ENCODE assay signal across 34 cellular contexts in the genomic region with DNA sequence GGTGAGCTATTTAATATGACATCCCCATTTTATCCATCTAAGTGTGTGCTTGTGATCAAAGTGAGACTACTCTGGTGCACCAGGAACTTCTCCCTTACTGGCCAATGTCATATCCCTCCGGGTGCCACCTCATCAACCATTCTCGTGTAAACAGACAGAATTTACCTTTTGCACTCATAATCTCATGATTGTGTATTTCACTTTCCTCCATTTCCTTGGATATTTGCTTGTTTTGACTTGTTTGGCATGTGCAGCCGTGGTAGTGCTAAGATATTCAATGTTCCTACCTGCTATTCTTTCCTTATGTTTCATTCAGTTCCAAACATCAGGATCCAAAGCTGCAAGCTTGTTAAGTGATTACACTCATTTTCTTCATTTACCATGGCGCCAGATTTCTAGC.
"Had no signal": no experiment of that assay in that cellular context is flagged by ENCODE, and none has a peak within 500 bp of the region (broad histone marks: within the 10 kb centered on the region; RNA-seq: fewer than 3 reads in every experiment).

No MANE protein-coding gene starts in this region.

- FAIRE-seq: TTC549 had no signal

- H3K27me3 Mint-ChIP-seq: activated B cell treated with CpG ODN at 0.5 μM for 24 hours; activated CD8-positive, alpha-beta T cell treated with anti-CD3 and anti-CD28 coated beads for 36 hours; activated naive CD4-positive, alpha-beta T cell treated with anti-CD3 and anti-CD28 coated beads, Interleukin-2, amount 10 ng/mL, durations not matched to agents 7 days and 5 days; activated naive CD4-positive, alpha-beta T cell treated with anti-CD3 and anti-CD28 coated beads, Interleukin-2, amount 50 U/mL, for 24 hours; activated naive CD8-positive, alpha-beta T cell; activated naive CD8-positive, alpha-beta T cell treated with anti-CD3 and anti-CD28 coated beads, Interleukin-2, amount 10 ng/mL, durations not matched to agents 7 days and 5 days had no signal

- ATAC-seq: activated CD8-positive, alpha-beta T cell treated with anti-CD3 and anti-CD28 coated beads for 36 hours; activated naive CD8-positive, alpha-beta T cell treated with anti-CD3 and anti-CD28 coated beads, Interleukin-2, amount 50 U/mL, for 24 hours; activated T-cell treated with anti-CD3 and anti-CD28 coated beads, Interleukin-2, amount 50 U/mL, for 4 hours; activated T-cell treated with anti-CD3 and anti-CD28 coated beads, Interleukin-2, amount 50 U/mL, for 72 hours; activated T-helper 17 cell treated with anti-CD3 and anti-CD28 coated beads, Interleukin-2, amount 50 U/mL, for 72 hours had no signal

- H3K27me3 ChIP-seq: ascending aorta had no signal

- H3K27ac ChIP-seq: ascending aorta had no signal

- H3K4me1 ChIP-seq: ascending aorta had no signal

- H3K4me3 ChIP-seq: ascending aorta had no signal

- H3K27ac Mint-ChIP-seq: activated B cell treated with CpG ODN at 0.5 μM for 24 hours; activated CD4-positive, alpha-beta memory T cell treated with anti-CD3 and anti-CD28 coated beads for 36 hours; activated CD4-positive, alpha-beta T cell treated with anti-CD3 and anti-CD28 coated beads, Interleukin-2, amount 10 ng/mL, durations not matched to agents 24 days and 14 days; activated CD8-positive, alpha-beta T cell treated with anti-CD3 and anti-CD28 coated beads for 36 hours; activated naive CD4-positive, alpha-beta T cell treated with anti-CD3 and anti-CD28 coated beads, Interleukin-2, amount 10 ng/mL, durations not matched to agents 7 days and 5 days; activated naive CD4-positive, alpha-beta T cell treated with anti-CD3 and anti-CD28 coated beads, Interleukin-2, amount 50 U/mL, for 24 hours; activated naive CD8-positive, alpha-beta T cell; activated naive CD8-positive, alpha-beta T cell treated with anti-CD3 and anti-CD28 coated beads, Interleukin-2, amount 10 ng/mL, durations not matched to agents 7 days and 5 days; activated naive CD8-positive, alpha-beta T cell treated with anti-CD3 and anti-CD28 coated beads, Interleukin-2, amount 50 U/mL, for 24 hours; activated T-cell treated with anti-CD3 and anti-CD28 coated beads, Interleukin-2, amount 50 U/mL, for 72 hours; activated T-helper 1 cell treated with anti-CD3 and anti-CD28 coated beads, Interleukin-12 subunit alpha, Interleukin-12 subunit beta, Interleukin-2, Interleukin-4 antibody, amounts not matched to agents 30 ng/mL and 10 ng/mL and 1 ng/mL, durations not matched to agents 14 hours and 24 hours and 36 hours; activated T-helper 17 cell treated with anti-CD3 and anti-CD28 coated beads, Interleukin-2, amount 50 U/mL, for 72 hours; brain; T-helper 1 cell treated with Interleukin-12 subunit alpha and Interleukin-12 subunit beta and Interleukin-4 antibody, amounts not matched to agents 30 μg/mL and 1 μg/mL, for 36 hours; T-helper 2 cell treated with Interferon-gamma antibody and Interleukin-4, amounts not matched to agents 5 μg/mL and 100 μg/mL, for 36 hours had no signal

- H3K4me1 Mint-ChIP-seq: activated B cell treated with CpG ODN at 0.5 μM for 24 hours; activated CD4-positive, alpha-beta T cell treated with anti-CD3 and anti-CD28 coated beads, Interleukin-2, amount 10 ng/mL, durations not matched to agents 24 days and 14 days; activated naive CD4-positive, alpha-beta T cell treated with anti-CD3 and anti-CD28 coated beads, Interleukin-2, amount 10 ng/mL, durations not matched to agents 7 days and 5 days; activated naive CD4-positive, alpha-beta T cell treated with anti-CD3 and anti-CD28 coated beads, Interleukin-2, amount 50 U/mL, for 24 hours; activated naive CD8-positive, alpha-beta T cell treated with anti-CD3 and anti-CD28 coated beads, Interleukin-2, amount 10 ng/mL, durations not matched to agents 7 days and 5 days; activated naive CD8-positive, alpha-beta T cell treated with anti-CD3 and anti-CD28 coated beads, Interleukin-2, amount 50 U/mL, for 24 hours; activated T-helper 17 cell treated with anti-CD3 and anti-CD28 coated beads, Interleukin-2, amount 50 U/mL, for 72 hours had no signal

- H3K36me3 ChIP-seq: ascending aorta had no signal

- H3K4me3 Mint-ChIP-seq: activated B cell treated with CpG ODN at 0.5 μM for 24 hours; activated CD4-positive, alpha-beta memory T cell treated with anti-CD3 and anti-CD28 coated beads for 36 hours; activated CD4-positive, alpha-beta T cell treated with anti-CD3 and anti-CD28 coated beads, Interleukin-2, amount 10 ng/mL, durations not matched to agents 24 days and 14 days; activated CD8-positive, alpha-beta T cell treated with anti-CD3 and anti-CD28 coated beads for 36 hours; activated naive CD4-positive, alpha-beta T cell treated with anti-CD3 and anti-CD28 coated beads, Interleukin-2, amount 10 ng/mL, durations not matched to agents 7 days and 5 days; activated naive CD4-positive, alpha-beta T cell treated with anti-CD3 and anti-CD28 coated beads, Interleukin-2, amount 50 U/mL, for 24 hours; activated naive CD8-positive, alpha-beta T cell; activated naive CD8-positive, alpha-beta T cell treated with anti-CD3 and anti-CD28 coated beads, Interleukin-2, amount 10 ng/mL, durations not matched to agents 7 days and 5 days; activated naive CD8-positive, alpha-beta T cell treated with anti-CD3 and anti-CD28 coated beads, Interleukin-2, amount 50 U/mL, for 24 hours; activated T-cell treated with anti-CD3 and anti-CD28 coated beads, Interleukin-2, amount 50 U/mL, for 4 hours; activated T-cell treated with anti-CD3 and anti-CD28 coated beads, Interleukin-2, amount 50 U/mL, for 72 hours; activated T-helper 1 cell treated with anti-CD3 and anti-CD28 coated beads, Interleukin-12 subunit alpha, Interleukin-12 subunit beta, Interleukin-2, Interleukin-4 antibody, amounts not matched to agents 30 ng/mL and 10 ng/mL and 1 ng/mL, durations not matched to agents 14 hours and 24 hours and 36 hours; activated T-helper 17 cell treated with anti-CD3 and anti-CD28 coated beads, Interleukin-2, amount 50 U/mL, for 72 hours; brain; T-helper 1 cell treated with Interleukin-12 subunit alpha and Interleukin-12 subunit beta and Interleukin-4 antibody, amounts not matched to agents 30 μg/mL and 1 μg/mL, for 36 hours; T-helper 2 cell treated with Interferon-gamma antibody and Interleukin-4, amounts not matched to agents 5 μg/mL and 100 μg/mL, for 36 hours had no signal

- H3K9me3 Mint-ChIP-seq: activated CD4-positive, alpha-beta memory T cell treated with anti-CD3 and anti-CD28 coated beads for 36 hours; activated CD4-positive, alpha-beta T cell treated with anti-CD3 and anti-CD28 coated beads, Interleukin-2, amount 10 ng/mL, durations not matched to agents 24 days and 14 days; activated naive CD4-positive, alpha-beta T cell treated with anti-CD3 and anti-CD28 coated beads, Interleukin-2, amount 10 ng/mL, durations not matched to agents 7 days and 5 days; activated naive CD4-positive, alpha-beta T cell treated with anti-CD3 and anti-CD28 coated beads, Interleukin-2, amount 50 U/mL, for 24 hours; activated naive CD8-positive, alpha-beta T cell treated with anti-CD3 and anti-CD28 coated beads, Interleukin-2, amount 10 ng/mL, durations not matched to agents 7 days and 5 days; activated naive CD8-positive, alpha-beta T cell treated with anti-CD3 and anti-CD28 coated beads, Interleukin-2, amount 50 U/mL, for 24 hours; activated T-cell treated with anti-CD3 and anti-CD28 coated beads, Interleukin-2, amount 50 U/mL, for 72 hours; activated T-helper 1 cell treated with anti-CD3 and anti-CD28 coated beads, Interleukin-12 subunit alpha, Interleukin-12 subunit beta, Interleukin-2, Interleukin-4 antibody, amounts not matched to agents 30 ng/mL and 10 ng/mL and 1 ng/mL, durations not matched to agents 14 hours and 24 hours and 36 hours; T-helper 1 cell treated with Interleukin-12 subunit alpha and Interleukin-12 subunit beta and Interleukin-4 antibody, amounts not matched to agents 30 μg/mL and 1 μg/mL, for 36 hours; T-helper 2 cell treated with Interferon-gamma antibody and Interleukin-4, amounts not matched to agents 5 μg/mL and 100 μg/mL, for 36 hours had no signal

- H3K9me3 ChIP-seq: ascending aorta had no signal

- H3K36me3 Mint-ChIP-seq: activated CD4-positive, alpha-beta memory T cell treated with anti-CD3 and anti-CD28 coated beads for 36 hours; activated naive CD4-positive, alpha-beta T cell treated with anti-CD3 and anti-CD28 coated beads, Interleukin-2, amount 10 ng/mL, durations not matched to agents 7 days and 5 days; activated naive CD4-positive, alpha-beta T cell treated with anti-CD3 and anti-CD28 coated beads, Interleukin-2, amount 50 U/mL, for 24 hours; activated naive CD8-positive, alpha-beta T cell; activated naive CD8-positive, alpha-beta T cell treated with anti-CD3 and anti-CD28 coated beads, Interleukin-2, amount 10 ng/mL, durations not matched to agents 7 days and 5 days; brain had no signal

- DNase-seq: activated B cell treated with CpG ODN at 0.5 μM for 24 hours; activated CD4-positive, alpha-beta memory T cell treated with anti-CD3 and anti-CD28 coated beads for 36 hours; activated CD4-positive, alpha-beta T cell treated with anti-CD3 and anti-CD28 coated beads for 4 hours; activated CD4-positive, alpha-beta T cell treated with anti-CD3 and anti-CD28 coated beads, Interleukin-2, amount 10 ng/mL, durations not matched to agents 24 days and 14 days; activated CD4-positive, alpha-beta T cell treated with anti-CD3 and anti-CD28 coated beads, Interleukin-2, amount 50 U/mL, for 1 hour; activated CD4-positive, alpha-beta T cell treated with anti-CD3 and anti-CD28 coated beads, Interleukin-2, amount 50 U/mL, for 4 hours; activated CD4-positive, CD25-positive, alpha-beta regulatory T cell treated with anti-CD3 and anti-CD28 coated beads, Interleukin-2, amount 50 U/mL, for 72 hours; activated CD8-positive, alpha-beta memory T cell treated with anti-CD3 and anti-CD28 coated beads, Interleukin-2, amount 50 U/mL, for 4 hours; activated CD8-positive, alpha-beta T cell treated with anti-CD3 and anti-CD28 coated beads for 36 hours; activated effector memory CD4-positive, alpha-beta T cell treated with anti-CD3 and anti-CD28 coated beads, Interleukin-2, amount 50 U/mL, for 16 hours; activated gamma-delta T cell treated with Interleukin-2 at 50 U/mL for 16 hours; activated naive CD4-positive, alpha-beta T cell; activated naive CD4-positive, alpha-beta T cell treated with anti-CD3 and anti-CD28 coated beads, Interleukin-2, amount 10 ng/mL, durations not matched to agents 7 days and 5 days; activated naive CD8-positive, alpha-beta T cell treated with anti-CD3 and anti-CD28 coated beads, Interleukin-2, amount 10 ng/mL, durations not matched to agents 7 days and 5 days; activated naive CD8-positive, alpha-beta T cell treated with anti-CD3 and anti-CD28 coated beads, Interleukin-2, amount 50 U/mL, for 24 hours; activated T-cell treated with anti-CD3 and anti-CD28 coated beads for 4 hours; activated T-cell treated with anti-CD3 and anti-CD28 coated beads, Interleukin-2, amount 50 U/mL, for 1 hour; activated T-cell treated with anti-CD3 and anti-CD28 coated beads, Interleukin-2, amount 50 U/mL, for 4 hours; activated T-cell treated with anti-CD3 and anti-CD28 coated beads, Interleukin-2, amount 50 U/mL, for 72 hours; amygdala; anterior cingulate cortex; central memory CD4-positive, alpha-beta T cell; T-helper 1 cell; T-helper 2 cell; T-helper 9 cell had no signal
